ENCODE assay signal across 15 cellular contexts in the genomic region with DNA sequence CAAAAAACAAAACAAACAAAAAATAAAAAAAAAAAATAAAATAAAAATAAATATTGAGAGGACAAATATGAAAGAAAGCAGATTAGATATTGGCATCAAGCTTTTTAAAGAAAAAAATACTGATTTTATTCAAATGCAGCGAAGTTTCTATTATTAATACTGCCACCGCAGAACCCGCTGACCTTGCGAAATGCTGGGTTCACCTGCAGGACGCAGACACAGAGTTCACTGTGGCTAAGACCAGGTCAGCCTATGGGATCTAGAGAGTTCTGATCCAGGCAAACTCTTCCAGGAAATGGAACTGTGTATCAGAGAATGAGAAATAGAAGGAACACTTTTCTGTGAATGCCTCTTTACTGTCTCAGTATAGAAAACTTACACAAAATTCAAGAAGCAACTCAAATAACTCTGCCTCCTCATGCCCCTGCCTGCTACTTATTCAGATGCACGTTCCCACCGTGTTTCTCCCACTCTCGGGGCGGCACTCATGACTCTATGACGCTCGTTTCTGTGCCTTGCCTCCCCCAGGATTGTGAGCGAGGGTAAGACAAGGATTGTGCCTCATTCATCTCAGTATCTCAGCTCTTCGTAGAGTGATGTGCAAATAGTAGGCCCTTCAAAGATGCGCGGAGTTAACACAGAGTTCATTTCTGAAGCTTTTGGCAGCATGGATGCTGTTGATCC. TPM values are rescaled to one million over a fixed set of nuclear protein-coding genes. Genes with fewer than 3 reads are reported as not detected.
DNase-seq lines count a peak whose midpoint lies in the region; ATAC-seq and TF ChIP-seq lines count a peak whose summit lies in the region.
"Had no signal": no experiment of that assay in that cellular context is flagged by ENCODE, and none has a peak within 500 bp of the region (broad histone marks: within the 10 kb centered on the region; RNA-seq: fewer than 3 reads in every experiment).

No MANE protein-coding gene starts in this region.

- ATAC-seq in GM23338, result no peak
- no peak for ATAC-seq in HG02884 (IDR thresholded peaks at IDR 0.05; ENCODE audit: unreplicated experiment)

- no peaks in the 10 kb centered on the region for H3F3A ChIP-seq in GM23338 (replicated peaks; ENCODE audit: low read depth)
- peaks cover 24% of the 10 kb centered on the region for H3F3A ChIP-seq in neural progenitor cell (ENCODE audit: low read depth)

- no peak overlapping the region for H3K4me3 Mint-ChIP-seq in GM23338
- H3K4me3 Mint-ChIP-seq in endodermal cell, result no peak overlapping the region
- no peak overlapping the region for H3K4me3 Mint-ChIP-seq in neural progenitor cell
- H3K4me3 Mint-ChIP-seq: CD8-positive, alpha-beta memory T cell had no signal

- no peaks in the 10 kb centered on the region for H3K9me2 ChIP-seq in GM23338 (ENCODE audit: insufficient read depth)

- H3K27me3 ChIP-seq in GM23338 (ENCODE audit: insufficient read depth), result no peaks in the 10 kb centered on the region
- no peaks in the 10 kb centered on the region for H3K27me3 ChIP-seq in endodermal cell (ENCODE audit: control insufficient read depth, insufficient read depth, low read length, poor library complexity, severe bottlenecking)
- H3K27me3 ChIP-seq in neural progenitor cell, result no peaks in the 10 kb centered on the region
- no peaks in the 10 kb centered on the region for H3K27me3 ChIP-seq in stomach

- H3K79me2 ChIP-seq in GM23338 (replicated peaks; ENCODE audit: insufficient read depth), result no peaks in the 10 kb centered on the region
- H3K79me2 ChIP-seq in neural progenitor cell (ENCODE audit: low read depth), result no peaks in the 10 kb centered on the region

- intact Hi-C loops in stomach (cut with DNase I; ENCODE audit: low total_unique reads), result loop anchor here (5.0 kb wide), 1 partner anchor 382 kb away; no protein-coding TSS in a partner anchor

- H3K4me1 ChIP-seq in GM23338 (ENCODE audit: insufficient read depth) (peaks cover 19% of the 10 kb centered on the region), endodermal cell (ENCODE audit: control insufficient read depth, insufficient read depth, low read length) (peaks cover 7% of the 10 kb centered on the region), neural progenitor cell (peaks cover 8% of the 10 kb centered on the region), stomach (peaks cover 0 to 49% (median 25%) of the 10 kb centered on the region in 4 donors)

- H2AFZ ChIP-seq in GM23338, result peak overlapping the region; percentile 75; the same call in 1 of the 2 replicates
- H2AFZ ChIP-seq in neural progenitor cell (replicated peaks), result peak overlapping the region; percentile 15

- H3K36me3 ChIP-seq in GM23338 (ENCODE audit: insufficient read depth), result no peaks in the 10 kb centered on the region
- H3K36me3 ChIP-seq in endodermal cell (ENCODE audit: control insufficient read depth, insufficient read depth, low read length), result no peaks in the 10 kb centered on the region
- H3K36me3 ChIP-seq in neural progenitor cell, result no peaks in the 10 kb centered on the region
- H3K36me3 ChIP-seq in stomach, result no peaks in the 10 kb centered on the region

- DNase-seq in GM23338 (ENCODE audit: low spot score) (no peak), endodermal cell (peak; percentile 28), neural progenitor cell (ENCODE audit: low spot score) (no peak), stomach (no peak), activated T-cell treated with anti-CD3 and anti-CD28 coated beads for 4 hours (no peak), NCI-H526 treated with DMSO at 0.1 percent for 48 hours (lab: John Stamatoyannopoulos, UW) (no peak)
- no peak for DNase-seq in NK-92 treated with Interleukin-12 subunit alpha and Interleukin-12 subunit beta, amount 100 ng/mL, for 24 hours (lab: John Stamatoyannopoulos, UW)
- DNase-seq: CD8-positive, alpha-beta memory T cell; DMS79; GOT3; NCI-H1417 treated with DMSO at 0.1 percent for 48 hours; NCI-H1930; NCI-H345; NCI-H524 treated with DMSO at 0.1 percent for 48 hours had no signal

- no peak overlapping the region for H3K4me2 ChIP-seq in GM23338
- no peak overlapping the region for H3K4me2 ChIP-seq in neural progenitor cell

- no peak overlapping the region for H3K9ac ChIP-seq in endodermal cell (ENCODE audit: extremely low read depth, low read length, poor library complexity, severe bottlenecking)
- H3K9ac ChIP-seq in neural progenitor cell, result no peak overlapping the region

- H4K20me1 ChIP-seq in GM23338 (replicated peaks; ENCODE audit: insufficient read depth) (no peaks in the 10 kb centered on the region), neural progenitor cell (ENCODE audit: low read depth) (no peaks in the 10 kb centered on the region)

- H3K27me3 Mint-ChIP-seq in GM23338 (ENCODE audit: insufficient read depth, low read depth, poor library complexity), result peaks cover 12% of the 10 kb centered on the region
- H3K27me3 Mint-ChIP-seq in endodermal cell (ENCODE audit: insufficient read depth), result peaks cover 2% of the 10 kb centered on the region
- peaks cover 4% of the 10 kb centered on the region for H3K27me3 Mint-ChIP-seq in neural progenitor cell (ENCODE audit: insufficient read depth, low read depth)

- TF ChIP-seq CTCF in GM23338 (conservative IDR thresholded peaks at IDR 0.05; ENCODE audit: low read depth in 2 of 2) (no peak), endodermal cell (conservative IDR thresholded peaks at IDR 0.05) (no peak), neural progenitor cell (IDR thresholded peaks at IDR 0.05) (no peak), stomach (IDR thresholded peaks at IDR 0.05) (no peak)

- H3K9me3 ChIP-seq in endodermal cell (ENCODE audit: control insufficient read depth, low read length) (peaks cover 24% of the 10 kb centered on the region), neural progenitor cell (ENCODE audit: low read depth) (no peaks in the 10 kb centered on the region), stomach (no peaks in the 10 kb centered on the region)

- H3K4me3 ChIP-seq in GM23338 (no peak overlapping the region), endodermal cell (ENCODE audit: low read length) (no peak overlapping the region), neural progenitor cell (no peak overlapping the region), stomach (no peak overlapping the region)

- H3K4me1 Mint-ChIP-seq in GM23338, result peaks cover 32% of the 10 kb centered on the region
- H3K4me1 Mint-ChIP-seq in endodermal cell, result peaks cover 4% of the 10 kb centered on the region
- peaks cover 22% of the 10 kb centered on the region for H3K4me1 Mint-ChIP-seq in neural progenitor cell
- H3K4me1 Mint-ChIP-seq: CD8-positive, alpha-beta memory T cell had no signal

- WGBS in endodermal cell (ENCODE audit: insufficient coverage in 1 of 2, insufficient read length in 1 of 2), 2 experiments, result 91 to 92% methylated on average over 15 of the region's 15 CpGs
- 71 to 85% (median 83%) methylated on average over 15 of the region's 15 CpGs for WGBS in stomach, 5 donors

- H3K36me3 Mint-ChIP-seq in GM23338 (ENCODE audit: low read depth) (peaks cover 27% of the 10 kb centered on the region), endodermal cell (ENCODE audit: low read depth) (no peaks in the 10 kb centered on the region), neural progenitor cell (no peaks in the 10 kb centered on the region)
- H3K36me3 Mint-ChIP-seq: CD8-positive, alpha-beta memory T cell had no signal

- peaks cover 34% of the 10 kb centered on the region for H3K9me3 Mint-ChIP-seq in GM23338
- peaks cover 29% of the 10 kb centered on the region for H3K9me3 Mint-ChIP-seq in endodermal cell
- H3K9me3 Mint-ChIP-seq in neural progenitor cell, result peaks cover 8% of the 10 kb centered on the region

- TF ChIP-seq EP300 in stomach (IDR thresholded peaks at IDR 0.05), result no peak

- H3K27ac Mint-ChIP-seq in GM23338, result no peak overlapping the region
- H3K27ac Mint-ChIP-seq in endodermal cell, result no peak overlapping the region
- no peak overlapping the region for H3K27ac Mint-ChIP-seq in neural progenitor cell
- H3K27ac Mint-ChIP-seq: CD8-positive, alpha-beta memory T cell had no signal

- TF ChIP-seq POLR2A in stomach (IDR thresholded peaks at IDR 0.05), result no peak

- H3K27ac ChIP-seq in GM23338 (ENCODE audit: low read depth) (no peak overlapping the region), endodermal cell (ENCODE audit: low read depth, low read length) (no peak overlapping the region), neural progenitor cell (no peak overlapping the region), stomach (peak overlapping the region in 3 of 5 donors; percentile 61 to 88 (median 76))

TF ChIP-seq in GM23338, 12 proteins besides CTCF, POLR2A, EP300 and RAD21 (continues in another document):
- TF ChIP-seq EZH2 (IDR thresholded peaks at IDR 0.05; ENCODE audit: low read depth, unreplicated experiment) (no peak), ETS1 (IDR thresholded peaks at IDR 0.05) (no peak)

RNA-seq across cellular contexts. Expression of gene TLR3, which starts 44.2 kb away (rescaled TPM):
- 0.27 and 0.38 TPM in 2 replicates for total RNA-seq in GM23338 (2014; rRNA removed; shearing (Covaris generic))
- polyA plus RNA-seq in GM23338 (2016; fragmentation: Nextera tagmentation; extraction: Ambion mirVana) (0.32 and 0.33 TPM in 2 replicates), stomach (1 to 10 TPM in 2 of 3 donors, under 1 TPM in 1; 0.92 to 2.6 (median 1.7) TPM)
- total RNA-seq in endodermal cell (under 1 TPM in 1 of 2 donors, not detected in 1; 0.26 TPM), neural progenitor cell (ENCODE audit: low replicate concordance) (0.62 and 0.92 TPM in 2 replicates), stomach (10 to 100 TPM in 1 of 5 donors, 1 to 10 TPM in 3, under 1 TPM in 1; 0.29 to 12.3 (median 2.6) TPM)
- 0.43 TPM for polyA plus RNA-seq in endodermal cell (2013, experiment 1 of 2)
- not detected for polyA plus RNA-seq in endodermal cell (2013, experiment 2 of 2)

Comparison
In these comparisons a context has a peak if more than half of its experiments do, and no peak if none do; other contexts are left out.
1. H3K27ac ChIP-seq: peak in stomach (3 of 5); none in GM23338 (single experiment), endodermal cell (single experiment) and neural progenitor cell (single experiment).